ENCODE assay signal across 9 cellular contexts in the genomic region with DNA sequence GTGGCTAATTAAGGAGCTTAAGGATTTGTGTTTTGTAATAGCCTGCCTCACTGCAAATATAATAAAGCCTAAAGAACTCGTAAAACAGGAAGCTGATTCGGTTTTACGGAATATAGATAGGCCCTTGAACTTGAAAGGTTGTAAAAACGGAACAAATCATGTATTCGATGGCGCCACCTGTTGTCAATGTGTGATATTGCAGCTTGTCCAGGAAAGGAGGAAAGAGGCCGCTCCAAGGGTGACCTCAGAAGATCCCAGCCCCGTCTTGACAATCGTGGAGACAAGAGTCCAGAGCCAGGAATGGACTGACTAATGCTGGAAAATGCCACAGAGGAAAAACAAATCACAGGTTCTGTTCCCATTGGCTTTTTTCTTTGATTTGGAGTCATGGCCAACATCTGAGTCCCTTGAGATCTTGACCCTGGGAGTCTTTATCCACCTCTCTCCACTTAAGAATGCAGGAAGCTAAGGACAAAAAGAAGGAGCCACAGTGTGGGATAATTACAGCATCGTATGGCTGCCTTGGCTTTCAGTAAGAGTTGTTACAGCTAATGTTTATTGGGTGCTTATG. TPM values are rescaled to one million over a fixed set of nuclear protein-coding genes. Genes with fewer than 3 reads are reported as not detected.
A peak's percentile ranks its signal among the peaks of the same experiment; 100 is the strongest.
DNase-seq lines count a peak whose midpoint lies in the region; ATAC-seq and TF ChIP-seq lines count a peak whose summit lies in the region.
"Had no signal": no experiment of that assay in that cellular context is flagged by ENCODE, and none has a peak within 500 bp of the region (broad histone marks: within the 10 kb centered on the region; RNA-seq: fewer than 3 reads in every experiment).

No MANE protein-coding gene starts in this region.

- TF ChIP-seq CTCF in Calu3 (IDR thresholded peaks at IDR 0.05; ENCODE audit: unreplicated experiment) (peak; percentile 40), HFFc6 (IDR thresholded peaks at IDR 0.05) (peak; percentile 89), parathyroid adenoma (IDR thresholded peaks at IDR 0.05) (peak; percentile 50)

- H3K4me2 ChIP-seq in parathyroid adenoma (ENCODE audit: low read length): no peak overlapping the region

- peak; percentile 42 for DNase-seq in Calu3
- peak; percentile 45 for DNase-seq in HFFc6
- peak; percentile 38 for DNase-seq in NOMO-1 treated with dmso at 0.1 percent for 144 hours (lab: John Stamatoyannopoulos, UW; ENCODE audit: unreplicated experiment)
- DNase-seq in activated T-cell treated with anti-CD3 and anti-CD28 coated beads, Interleukin-2, amount 50 U/mL, for 72 hours: peak; percentile 28 to 54
- DNase-seq in glomerular visceral epithelial cell (ENCODE audit: extremely low spot score): peak; percentile 49

- CTCF ChIA-PET in Calu3 (lab: Charles Lee): interaction anchor here (1.0 kb wide), 1 partner anchor 439 kb away, joined by 5 read pairs; no protein-coding TSS in a partner anchor

- BruUV-seq in Calu3 (replicated peaks; lab: Mats Ljungman, UMichigan): no TSS peak

- H3K36me3 Mint-ChIP-seq in Calu3 (ENCODE audit: insufficient read depth, unreplicated experiment): no peaks in the 10 kb centered on the region
- H3K36me3 Mint-ChIP-seq in HFFc6 (ENCODE audit: low read depth): no peaks in the 10 kb centered on the region
- no peaks in the 10 kb centered on the region for H3K36me3 Mint-ChIP-seq in activated T-cell treated with anti-CD3 and anti-CD28 coated beads, Interleukin-2, amount 50 U/mL, for 72 hours (ENCODE audit: insufficient read depth in 2 of 2)

- no peak overlapping the region for H2AFZ ChIP-seq in parathyroid adenoma

- H3K9me3 Mint-ChIP-seq in Calu3 (ENCODE audit: low read depth, unreplicated experiment): no peaks in the 10 kb centered on the region
- no peaks in the 10 kb centered on the region for H3K9me3 Mint-ChIP-seq in HFFc6
- H3K9me3 Mint-ChIP-seq in activated T-cell treated with anti-CD3 and anti-CD28 coated beads, Interleukin-2, amount 50 U/mL, for 72 hours: peaks cover 0 to 2% of the 10 kb centered on the region in 2 donors

- no peaks in the 10 kb centered on the region for H3K27me3 ChIP-seq in parathyroid adenoma (ENCODE audit: control insufficient read depth, insufficient read depth, low read length)

- intact Hi-C loops in Calu3 (cut with micrococcal nuclease; ENCODE audit: unreplicated experiment): loop anchor here (10.0 kb wide), 2 partner anchors 176 to 606 kb away; no protein-coding TSS in a partner anchor

- no peak overlapping the region for H3K4me3 Mint-ChIP-seq in Calu3 (ENCODE audit: low read depth, unreplicated experiment)
- no peak overlapping the region for H3K4me3 Mint-ChIP-seq in HFFc6
- H3K4me3 Mint-ChIP-seq in activated T-cell treated with anti-CD3 and anti-CD28 coated beads, Interleukin-2, amount 50 U/mL, for 72 hours: no peak overlapping the region

- no peak for ATAC-seq in activated T-cell treated with anti-CD3 and anti-CD28 coated beads, Interleukin-2, amount 50 U/mL, for 72 hours (replicated peaks in 1 of 2)
- ATAC-seq in GM19023 (IDR thresholded peaks at IDR 0.05; ENCODE audit: unreplicated experiment) (no peak), GM21723 (IDR thresholded peaks at IDR 0.05; ENCODE audit: unreplicated experiment) (no peak)

- H3K9me3 ChIP-seq in parathyroid adenoma (ENCODE audit: control insufficient read depth, low read length): no peaks in the 10 kb centered on the region

- H3K27ac Mint-ChIP-seq in Calu3 (ENCODE audit: unreplicated experiment) (no peak overlapping the region), HFFc6 (no peak overlapping the region)
- no peak overlapping the region for H3K27ac Mint-ChIP-seq in activated T-cell treated with anti-CD3 and anti-CD28 coated beads, Interleukin-2, amount 50 U/mL, for 72 hours

- no peaks in the 10 kb centered on the region for H3K36me3 ChIP-seq in parathyroid adenoma (ENCODE audit: control insufficient read depth, insufficient read depth, low read length)

- H3K4me1 ChIP-seq in parathyroid adenoma: no peaks in the 10 kb centered on the region

- no peaks in the 10 kb centered on the region for H3K79me2 ChIP-seq in parathyroid adenoma

- peaks cover 88% of the 10 kb centered on the region for H3K27me3 Mint-ChIP-seq in Calu3 (ENCODE audit: unreplicated experiment)
- H3K27me3 Mint-ChIP-seq in HFFc6 (ENCODE audit: insufficient read depth): peaks cover 8% of the 10 kb centered on the region
- H3K27me3 Mint-ChIP-seq in activated T-cell treated with anti-CD3 and anti-CD28 coated beads, Interleukin-2, amount 50 U/mL, for 72 hours (ENCODE audit: low read depth): peaks cover 39% of the 10 kb centered on the region

- H3K4me3 ChIP-seq in parathyroid adenoma (ENCODE audit: low read depth, low read length): no peak overlapping the region
- H3K4me3 ChIP-seq: SK-N-MC had no signal

- no peak overlapping the region for H3K27ac ChIP-seq in parathyroid adenoma
- H3K27ac ChIP-seq: SK-N-MC had no signal

- H3K9ac ChIP-seq in parathyroid adenoma: no peak overlapping the region

- no peaks in the 10 kb centered on the region for H3K4me1 Mint-ChIP-seq in Calu3 (ENCODE audit: low read depth, unreplicated experiment)
- H3K4me1 Mint-ChIP-seq in HFFc6 (ENCODE audit: low read depth): no peaks in the 10 kb centered on the region
- no peaks in the 10 kb centered on the region for H3K4me1 Mint-ChIP-seq in activated T-cell treated with anti-CD3 and anti-CD28 coated beads, Interleukin-2, amount 50 U/mL, for 72 hours (ENCODE audit: low read depth)

RNA-seq across cellular contexts. Expression of a gene that starts 7.0 kb away (rescaled TPM):
- total RNA-seq in Calu3 (2022): not detected in 2 replicates
- not detected for total RNA-seq in HFFc6 (2021; fragmentation: NEBNext Ultra II Directional; extraction: Animal tissue kit (Norgen Biotek cat#: 25700))
- total RNA-seq in activated T-cell treated with anti-CD3 and anti-CD28 coated beads, Interleukin-2, amount 50 U/mL, for 72 hours: not detected
